In genomic region chr5:14019768-14020167, GRCh38 we compare ENCODE assay signal across 26 cellular contexts.
"Had no signal": no experiment of that assay in that cellular context is flagged by ENCODE, and none has a peak within 500 bp of the region (broad histone marks: within the 10 kb centered on the region; RNA-seq: fewer than 3 reads in every experiment).

No MANE protein-coding gene starts in this region.

- H3K27me3 ChIP-seq: colonic mucosa, foreskin keratinocyte, gastrocnemius medialis, gastroesophageal sphincter, heart left ventricle had no signal

- DNase-seq: colonic mucosa; cortex of kidney; dermis blood vessel endothelial cell; dorsolateral prefrontal cortex; effector CD4-positive, alpha-beta T cell; effector CD8-positive, alpha-beta T cell; effector memory CD4-positive, alpha-beta T cell; effector memory CD8-positive, alpha-beta T cell; endodermal cell; erythroblast; esophagus squamous epithelium; foreskin fibroblast; foreskin keratinocyte; foreskin melanocyte; gastrocnemius medialis; glutamatergic neuron; head of caudate nucleus; heart left ventricle; heart right ventricle had no signal

- H3K36me3 ChIP-seq: colonic mucosa, esophagus squamous epithelium, gastrocnemius medialis, gastroesophageal sphincter, heart left ventricle, heart right ventricle had no signal

- H3K4me1 ChIP-seq: colonic mucosa, esophagus squamous epithelium, foreskin keratinocyte, gastrocnemius medialis, gastroesophageal sphincter, heart left ventricle, heart right ventricle had no signal

- H3K27ac ChIP-seq: colonic mucosa, coronary artery, dorsolateral prefrontal cortex, epithelial cell of prostate, esophagus squamous epithelium, foreskin keratinocyte, gastrocnemius medialis, gastroesophageal sphincter, heart left ventricle, heart right ventricle had no signal

- FAIRE-seq: colon, endometrium, endothelial cell of umbilical vein, frontal cortex had no signal

- H3K9me3 ChIP-seq: colonic mucosa, esophagus squamous epithelium, gastrocnemius medialis, gastroesophageal sphincter had no signal

- H3K4me3 ChIP-seq: colonic mucosa, coronary artery, dorsolateral prefrontal cortex, esophagus squamous epithelium, gastrocnemius medialis, gastroesophageal sphincter, heart left ventricle, heart right ventricle had no signal
